ENCODE assay signal across 8 cellular contexts in the genomic region with DNA sequence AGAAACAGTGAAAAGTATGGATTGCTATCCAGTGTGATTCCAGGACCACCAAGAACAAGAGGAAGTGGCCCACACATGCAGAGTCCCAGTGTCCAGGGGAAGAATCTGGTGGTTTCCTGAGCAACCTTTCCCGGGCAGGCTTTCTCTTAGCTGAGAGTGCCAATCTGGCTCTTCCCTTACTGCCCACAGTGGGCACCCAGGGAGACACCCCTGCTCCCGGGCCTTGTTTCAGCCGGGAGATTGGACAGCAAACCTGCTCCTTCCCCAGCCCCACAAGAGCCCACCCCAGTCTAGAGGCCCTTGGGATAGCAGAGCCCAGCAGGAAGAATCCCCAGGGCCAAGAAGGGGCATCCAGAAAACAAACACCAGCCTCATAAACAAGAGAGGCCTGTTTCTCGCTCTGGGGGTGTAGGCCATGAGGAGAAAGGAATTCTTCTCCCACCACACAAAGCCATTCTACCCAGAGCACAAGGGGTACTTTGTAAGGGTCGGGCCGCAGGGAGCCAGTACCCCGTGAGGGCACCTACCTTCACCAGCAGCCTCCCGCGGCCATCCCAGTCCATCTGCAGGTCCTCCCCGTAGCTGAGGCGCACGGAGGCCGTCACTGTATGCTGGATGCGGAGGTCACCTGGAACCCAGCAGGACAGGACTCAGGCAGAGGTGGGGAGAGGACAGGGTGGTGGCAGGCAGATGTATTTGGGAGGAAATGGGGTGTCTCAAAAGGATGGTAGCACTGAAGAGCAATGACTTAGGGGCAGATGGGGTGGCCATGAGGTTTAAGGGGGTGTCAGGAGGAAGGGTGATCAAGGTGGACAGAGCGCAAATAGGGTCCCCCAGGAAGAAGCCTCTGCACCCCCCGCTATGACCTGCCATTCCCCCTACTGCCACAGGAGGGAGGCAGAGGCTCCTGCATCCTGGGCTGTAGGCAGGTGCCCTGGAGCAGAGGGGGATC.
A peak's percentile ranks its signal among the peaks of the same experiment; 100 is the strongest.
DNase-seq lines count a peak whose midpoint lies in the region; ATAC-seq, FAIRE-seq and TF ChIP-seq lines count a peak whose summit lies in the region.

No MANE protein-coding gene starts in this region.

- in situ Hi-C loops in K562 (cut with MboI): loop anchor here (10.0 to 25.0 kb wide), 2 partner anchors 132 to 400 kb away; a partner anchor contains a TSS

- H3K27me3 Mint-ChIP-seq in T-helper 17 cell: peaks cover 47% of the 10 kb centered on the region

- CTCF ChIA-PET in K562 (lab: Yijun Ruan, JAX; ENCODE audit: low intra/inter-chr PET ratio): interaction anchor here (1.9 to 2.0 kb wide), 2 partner anchors 216 to 222 kb away, joined by 14 to 15 read pairs; no protein-coding TSS in a partner anchor

- DNase-seq in HuH-7 (ENCODE audit: low spot score) (peak; percentile 91), T-helper 17 cell (peak in 2 of 3 donors; percentile 20 to 40), K562 (ENCODE audit: extremely low read depth in 1 of 4, low spot score in 3 of 4) (peak; percentile 43 to 71 (median 71)), iPS-NIHi7 (ENCODE audit: extremely low spot score) (peak; percentile 79), posterior vena cava (ENCODE audit: low spot score) (no peak)
- DNase-seq in stimulated activated CD4-positive, alpha-beta T cell treated with anti-CD3 and anti-CD28 coated beads, Interleukin-1b, Interleukin-23, amount 100 ng/mL, for 4 hours (ENCODE audit: low read depth in 2 of 2): peak; percentile 47 to 48

- WGBS in K562 (ENCODE audit: insufficient coverage, low coverage, missing lambda C conversion rate): 2% methylated on average over 11 of the region's 16 CpGs

- H3K79me2 ChIP-seq in DOHH2 (ENCODE audit: control insufficient read depth, low read length) (no peaks in the 10 kb centered on the region), K562 (ENCODE audit: control insufficient read depth, insufficient read depth, low read length) (no peaks in the 10 kb centered on the region)

- TF ChIP-seq EP300 in K562 (IDR thresholded peaks at IDR 0.05; ENCODE audit: low read length): no peak

- no peak overlapping the region for H3K4me2 ChIP-seq in DOHH2 (ENCODE audit: low read length)
- no peak overlapping the region for H3K4me2 ChIP-seq in K562 (ENCODE audit: insufficient read depth, low read length)

- POLR2A ChIA-PET in K562 (lab: Yijun Ruan, JAX): no interaction called here

- FAIRE-seq in K562 (lab: Jason Lieb, UNC): peak; percentile 23

- no peak overlapping the region for H2AFZ ChIP-seq in K562 (ENCODE audit: low read depth, low read length)

- no peaks in the 10 kb centered on the region for H3K9me1 ChIP-seq in K562 (ENCODE audit: control insufficient read depth, insufficient read depth, low read length)

- H3K9me3 ChIP-seq in DOHH2 (ENCODE audit: control insufficient read depth, insufficient read depth, low read length): no peaks in the 10 kb centered on the region
- no peaks in the 10 kb centered on the region for H3K9me3 ChIP-seq in T-helper 17 cell (ENCODE audit: control insufficient read depth, low read length, poor library complexity, severe bottlenecking)
- H3K9me3 ChIP-seq in K562 (replicated peaks; ENCODE audit: control insufficient read depth, insufficient read depth, low read depth, low read length): no peaks in the 10 kb centered on the region

- BruUV-seq in K562 (replicated peaks; lab: Mats Ljungman, UMichigan): no TSS peak

- intact Hi-C loops in K562 (cut with micrococcal nuclease) (loop anchor here (1.0 to 2.0 kb wide), 2 partner anchors 132 to 223 kb away; no protein-coding TSS in a partner anchor), posterior vena cava (cut with DNase I) (loop anchor here (5.0 kb wide), 2 partner anchors 125 to 220 kb away; no protein-coding TSS in a partner anchor)

- H3K36me3 ChIP-seq in DOHH2 (ENCODE audit: control insufficient read depth, low read length) (no peaks in the 10 kb centered on the region), K562 (ENCODE audit: control insufficient read depth, insufficient read depth, low read length) (no peaks in the 10 kb centered on the region)

- H4K20me1 ChIP-seq in DOHH2 (ENCODE audit: control insufficient read depth, insufficient read depth, low read depth, low read length): no peaks in the 10 kb centered on the region
- no peaks in the 10 kb centered on the region for H4K20me1 ChIP-seq in K562 (replicated peaks; ENCODE audit: control insufficient read depth, insufficient read depth, low read length)

- no peaks in the 10 kb centered on the region for H3F3A ChIP-seq in DOHH2 (ENCODE audit: control insufficient read depth, insufficient read depth)

- no peaks in the 10 kb centered on the region for H3K36me3 Mint-ChIP-seq in T-helper 17 cell (ENCODE audit: low read depth)

- peak; percentile 69 to 88 for TF ChIP-seq RAD21 in K562 (CRISPR knock-in tag; conservative IDR thresholded peaks at IDR 0.05 in 1 of 2, IDR thresholded peaks at IDR 0.05 in 1 of 2)

- H3K4me1 ChIP-seq in DOHH2 (ENCODE audit: control insufficient read depth, low read length): no peaks in the 10 kb centered on the region
- peaks cover 0 to 2% of the 10 kb centered on the region in 2 experiments; a peak in 1 of 5 replicates for H3K4me1 ChIP-seq in K562 (replicated peaks in 1 of 2; ENCODE audit: control insufficient read depth in 2 of 2, insufficient read depth in 2 of 2, low read length in 2 of 2)

- H3K4me3 Mint-ChIP-seq in T-helper 17 cell: peak overlapping the region; percentile 15

- no peak for TF ChIP-seq POLR2A in K562 (conservative IDR thresholded peaks at IDR 0.05)

- no peak overlapping the region for H3K27ac Mint-ChIP-seq in T-helper 17 cell

- no peak overlapping the region for H3K4me3 ChIP-seq in DOHH2 (ENCODE audit: low read length)
- H3K4me3 ChIP-seq in K562: no peak overlapping the region

- H3K9ac ChIP-seq in K562 (ENCODE audit: insufficient read depth in 1 of 2, low read depth in 2 of 2, low read length in 2 of 2): no peak overlapping the region

- no peak overlapping the region for H3K27ac ChIP-seq in DOHH2 (ENCODE audit: low read depth, low read length)
- no peak overlapping the region for H3K27ac ChIP-seq in K562 (ENCODE audit: extremely low read depth, low read depth, low read length)

- H3K4me1 Mint-ChIP-seq in T-helper 17 cell: peaks cover 4% of the 10 kb centered on the region

- peak; percentile 80 for ATAC-seq in T-helper 17 cell
- ATAC-seq in K562: peak; percentile 93
- ATAC-seq in GM21528 (IDR thresholded peaks at IDR 0.05; ENCODE audit: low FRiP score, unreplicated experiment): no peak

- H3K9me2 ChIP-seq in DOHH2 (replicated peaks; ENCODE audit: control insufficient read depth, low read length): no peaks in the 10 kb centered on the region

- TF ChIP-seq CTCF in DOHH2 (IDR thresholded peaks at IDR 0.05; ENCODE audit: low read depth, low read length, poor library complexity, severe bottlenecking) (peak; percentile 81), K562 (IDR thresholded peaks at IDR 0.05 in 2 of 3, conservative IDR thresholded peaks at IDR 0.05 in 1 of 3; ENCODE audit: insufficient read depth in 2 of 3, low read depth in 1 of 3, low read length in 3 of 3) (peak; percentile 79 to 85 (median 82))

- no peaks in the 10 kb centered on the region for H3K27me3 ChIP-seq in DOHH2 (ENCODE audit: control insufficient read depth, low read length)
- H3K27me3 ChIP-seq in K562 (ENCODE audit: control insufficient read depth in 2 of 2, insufficient read depth in 2 of 2, low read length in 2 of 2): peaks cover 4 to 32% of the 10 kb centered on the region in 2 experiments; a peak in 3 of 5 replicates

TF ChIP-seq in K562, 482 proteins besides CTCF, POLR2A, EP300 and RAD21 (continues in another document):
- TF ChIP-seq BCOR (IDR thresholded peaks at IDR 0.05) (no peak), POLR2B (IDR thresholded peaks at IDR 0.05; ENCODE audit: low read depth, partially characterized antibody) (no peak), ZFP1 (CRISPR knock-in tag; IDR thresholded peaks at IDR 0.05) (no peak), EZH2 (IDR thresholded peaks at IDR 0.05; ENCODE audit: borderline replicate concordance, low read depth, low read length) (no peak), ZNF121 (CRISPR knock-in tag; conservative IDR thresholded peaks at IDR 0.05) (no peak)
- TF ChIP-seq, protein P1, sequence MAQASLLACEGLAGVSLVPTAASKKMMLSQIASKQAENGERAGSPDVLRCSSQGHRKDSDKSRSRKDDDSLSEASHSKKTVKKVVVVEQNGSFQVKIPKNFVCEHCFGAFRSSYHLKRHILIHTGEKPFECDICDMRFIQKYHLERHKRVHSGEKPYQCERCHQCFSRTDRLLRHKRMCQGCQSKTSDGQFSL (CRISPR knock-in tag; IDR thresholded peaks at IDR 0.05): peak; percentile 90
- TF ChIP-seq, protein P1 (tag; IDR thresholded peaks at IDR 0.05): 0 out of 4 replicates have a peak, but pooled peaks of 1 of the 2 experiments have one; percentile 40
- TF ChIP-seq, protein P2, sequence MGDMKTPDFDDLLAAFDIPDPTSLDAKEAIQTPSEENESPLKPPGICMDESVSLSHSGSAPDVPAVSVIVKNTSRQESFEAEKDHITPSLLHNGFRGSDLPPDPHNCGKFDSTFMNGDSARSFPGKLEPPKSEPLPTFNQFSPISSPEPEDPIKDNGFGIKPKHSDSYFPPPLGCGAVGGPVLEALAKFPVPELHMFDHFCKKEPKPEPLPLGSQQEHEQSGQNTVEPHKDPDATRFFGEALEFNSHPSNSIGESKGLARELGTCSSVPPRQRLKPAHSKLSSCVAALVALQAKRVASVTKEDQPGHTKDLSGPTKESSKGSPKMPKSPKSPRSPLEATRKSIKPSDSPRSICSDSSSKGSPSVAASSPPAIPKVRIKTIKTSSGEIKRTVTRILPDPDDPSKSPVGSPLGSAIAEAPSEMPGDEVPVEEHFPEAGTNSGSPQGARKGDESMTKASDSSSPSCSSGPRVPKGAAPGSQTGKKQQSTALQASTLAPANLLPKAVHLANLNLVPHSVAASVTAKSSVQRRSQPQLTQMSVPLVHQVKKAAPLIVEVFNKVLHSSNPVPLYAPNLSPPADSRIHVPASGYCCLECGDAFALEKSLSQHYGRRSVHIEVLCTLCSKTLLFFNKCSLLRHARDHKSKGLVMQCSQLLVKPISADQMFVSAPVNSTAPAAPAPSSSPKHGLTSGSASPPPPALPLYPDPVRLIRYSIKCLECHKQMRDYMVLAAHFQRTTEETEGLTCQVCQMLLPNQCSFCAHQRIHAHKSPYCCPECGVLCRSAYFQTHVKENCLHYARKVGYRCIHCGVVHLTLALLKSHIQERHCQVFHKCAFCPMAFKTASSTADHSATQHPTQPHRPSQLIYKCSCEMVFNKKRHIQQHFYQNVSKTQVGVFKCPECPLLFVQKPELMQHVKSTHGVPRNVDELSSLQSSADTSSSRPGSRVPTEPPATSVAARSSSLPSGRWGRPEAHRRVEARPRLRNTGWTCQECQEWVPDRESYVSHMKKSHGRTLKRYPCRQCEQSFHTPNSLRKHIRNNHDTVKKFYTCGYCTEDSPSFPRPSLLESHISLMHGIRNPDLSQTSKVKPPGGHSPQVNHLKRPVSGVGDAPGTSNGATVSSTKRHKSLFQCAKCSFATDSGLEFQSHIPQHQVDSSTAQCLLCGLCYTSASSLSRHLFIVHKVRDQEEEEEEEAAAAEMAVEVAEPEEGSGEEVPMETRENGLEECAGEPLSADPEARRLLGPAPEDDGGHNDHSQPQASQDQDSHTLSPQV (IDR thresholded peaks at IDR 0.05): no peak
